Comparison of ENCODE assay signal across 13 cellular contexts in the genomic region with DNA sequence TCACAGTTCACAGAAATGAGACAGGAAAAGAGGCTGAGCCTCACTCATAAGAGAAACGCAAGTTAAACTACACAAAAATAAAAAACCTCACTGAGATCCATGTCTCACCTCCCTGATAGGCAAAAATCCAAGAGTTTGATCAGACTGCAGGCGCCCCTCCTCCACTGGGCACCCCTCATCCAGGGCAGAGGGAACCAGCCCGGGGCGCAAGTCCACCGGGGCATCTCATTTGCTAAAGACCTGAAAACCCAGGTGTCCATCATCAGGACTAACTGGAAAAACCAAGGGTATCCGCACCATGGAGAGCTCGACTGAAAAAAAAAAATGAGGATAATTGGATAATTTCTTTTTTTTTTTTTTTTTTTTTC. TPM values are rescaled to one million over a fixed set of nuclear protein-coding genes. Genes with fewer than 3 reads are reported as not detected.
DNase-seq lines count a peak whose midpoint lies in the region; ATAC-seq and TF ChIP-seq lines count a peak whose summit lies in the region.
"Had no signal": no experiment of that assay in that cellular context is flagged by ENCODE, and none has a peak within 500 bp of the region (broad histone marks: within the 10 kb centered on the region; RNA-seq: fewer than 3 reads in every experiment).

No MANE protein-coding gene starts in this region.

- peak overlapping the region; percentile 96 for H3K4me2 ChIP-seq in hepatocyte

- H3K4me1 ChIP-seq in hepatocyte (ENCODE audit: insufficient read depth) (peaks cover 7% of the 10 kb centered on the region), sigmoid colon (peaks cover 0 to 10% (median 10%) of the 10 kb centered on the region in 4 donors)

- H3K36me3 ChIP-seq in hepatocyte (replicated peaks; ENCODE audit: insufficient read depth, low read depth) (no peaks in the 10 kb centered on the region), sigmoid colon (no peaks in the 10 kb centered on the region)
- H3K36me3 ChIP-seq: vagina had no signal

- H3K9me2 ChIP-seq in hepatocyte (replicated peaks; ENCODE audit: insufficient read depth), result no peaks in the 10 kb centered on the region

- H2AFZ ChIP-seq in hepatocyte, result peak overlapping the region; percentile 29

- peak overlapping the region; percentile 59 for H3K4me3 Mint-ChIP-seq in activated T-cell treated with anti-CD3 and anti-CD28 coated beads, Interleukin-2, amount 50 U/mL, for 4 hours
- peak overlapping the region; percentile 45 for H3K4me3 Mint-ChIP-seq in activated CD4-positive, alpha-beta memory T cell treated with anti-CD3 and anti-CD28 coated beads for 36 hours
- peak overlapping the region; percentile 74 to 83 for H3K4me3 Mint-ChIP-seq in stimulated activated naive CD8-positive, alpha-beta T cell treated with anti-CD3 and anti-CD28 coated beads, Interleukin-15, amount 100 ng/mL, for 72 hours

- TF ChIP-seq POLR2A in sigmoid colon (IDR thresholded peaks at IDR 0.05), result no peak

- peaks cover 6% of the 10 kb centered on the region for H3K4me1 Mint-ChIP-seq in activated T-cell treated with anti-CD3 and anti-CD28 coated beads, Interleukin-2, amount 50 U/mL, for 4 hours (ENCODE audit: low read depth)
- H3K4me1 Mint-ChIP-seq in activated CD4-positive, alpha-beta memory T cell treated with anti-CD3 and anti-CD28 coated beads for 36 hours (ENCODE audit: low read depth), result peaks cover 5% of the 10 kb centered on the region
- H3K4me1 Mint-ChIP-seq in stimulated activated naive CD8-positive, alpha-beta T cell treated with anti-CD3 and anti-CD28 coated beads, Interleukin-15, amount 100 ng/mL, for 72 hours, result peaks cover 13% of the 10 kb centered on the region

- no peak for TF ChIP-seq CTCF in hepatocyte (IDR thresholded peaks at IDR 0.05; ENCODE audit: poor library complexity)
- TF ChIP-seq CTCF in sigmoid colon (IDR thresholded peaks at IDR 0.05), result no peak

- ATAC-seq in activated T-cell treated with anti-CD3 and anti-CD28 coated beads, Interleukin-2, amount 50 U/mL, for 4 hours, result no peak
- no peak for ATAC-seq in stimulated activated naive CD8-positive, alpha-beta T cell treated with anti-CD3 and anti-CD28 coated beads, Interleukin-15, amount 100 ng/mL, for 72 hours
- ATAC-seq in GM21619 (IDR thresholded peaks at IDR 0.05; ENCODE audit: unreplicated experiment), result no peak

- H3K4me3 ChIP-seq in hepatocyte, result no peak overlapping the region
- H3K4me3 ChIP-seq in sigmoid colon, result no peak overlapping the region

- intact Hi-C loops in activated CD4-positive, alpha-beta memory T cell treated with anti-CD3 and anti-CD28 coated beads for 36 hours (cut with micrococcal nuclease), result no loop called here
- intact Hi-C loops in sigmoid colon (cut with DNase I), result no loop called here

- POLR2A ChIA-PET in activated CD4-positive, alpha-beta memory T cell treated with anti-CD3 and anti-CD28 coated beads for 36 hours (lab: Charles Lee), result no interaction called here
- POLR2A ChIA-PET in HEK293T (lab: Yijun Ruan, JAX), result no interaction called here

- no peaks in the 10 kb centered on the region for H3K9me3 ChIP-seq in hepatocyte (ENCODE audit: low read depth)
- no peaks in the 10 kb centered on the region for H3K9me3 ChIP-seq in sigmoid colon
- H3K9me3 ChIP-seq: vagina had no signal

- peaks cover 37% of the 10 kb centered on the region for H3K27me3 Mint-ChIP-seq in activated T-cell treated with anti-CD3 and anti-CD28 coated beads, Interleukin-2, amount 50 U/mL, for 4 hours (ENCODE audit: low read depth)
- peaks cover 23% of the 10 kb centered on the region for H3K27me3 Mint-ChIP-seq in activated CD4-positive, alpha-beta memory T cell treated with anti-CD3 and anti-CD28 coated beads for 36 hours
- peaks cover 79% of the 10 kb centered on the region for H3K27me3 Mint-ChIP-seq in stimulated activated naive CD8-positive, alpha-beta T cell treated with anti-CD3 and anti-CD28 coated beads, Interleukin-15, amount 100 ng/mL, for 72 hours

- peaks cover 36% of the 10 kb centered on the region for H3K27me3 ChIP-seq in hepatocyte
- peaks cover 10 to 40% (median 21%) of the 10 kb centered on the region in 3 donors for H3K27me3 ChIP-seq in sigmoid colon
- H3K27me3 ChIP-seq: vagina had no signal

- H3K9me3 Mint-ChIP-seq in activated T-cell treated with anti-CD3 and anti-CD28 coated beads, Interleukin-2, amount 50 U/mL, for 4 hours, result no peaks in the 10 kb centered on the region
- no peaks in the 10 kb centered on the region for H3K9me3 Mint-ChIP-seq in activated CD4-positive, alpha-beta memory T cell treated with anti-CD3 and anti-CD28 coated beads for 36 hours
- H3K9me3 Mint-ChIP-seq in stimulated activated naive CD8-positive, alpha-beta T cell treated with anti-CD3 and anti-CD28 coated beads, Interleukin-15, amount 100 ng/mL, for 72 hours, result no peaks in the 10 kb centered on the region

- no peak for DNase-seq in activated T-cell treated with anti-CD3 and anti-CD28 coated beads, Interleukin-2, amount 50 U/mL, for 4 hours
- DNase-seq in activated T-cell treated with anti-CD3 and anti-CD28 coated beads for 4 hours (no peak), hepatocyte (ENCODE audit: low spot score) (no peak), sigmoid colon (no peak), HEK293T (ENCODE audit: extremely low spot score) (no peak)
- DNase-seq in activated CD4-positive, alpha-beta memory T cell treated with anti-CD3 and anti-CD28 coated beads for 36 hours, result no peak
- DNase-seq in stimulated activated naive CD8-positive, alpha-beta T cell treated with anti-CD3 and anti-CD28 coated beads, Interleukin-15, amount 100 ng/mL, for 72 hours, result no peak
- DNase-seq: effector CD8-positive, alpha-beta T cell; left cardiac atrium; NCI-H1694 had no signal

- H4K20me1 ChIP-seq in hepatocyte (ENCODE audit: insufficient read depth, poor library complexity, severe bottlenecking), result no peaks in the 10 kb centered on the region

- 75% methylated on average over 7 of the region's 7 CpGs for WGBS in hepatocyte (ENCODE audit: low lambda C conversion rate, missing lambda C conversion rate)
- 64 to 70% methylated on average over 7 of the region's 7 CpGs for WGBS in sigmoid colon, 2 donors

- H3K36me3 Mint-ChIP-seq in activated T-cell treated with anti-CD3 and anti-CD28 coated beads, Interleukin-2, amount 50 U/mL, for 4 hours (ENCODE audit: insufficient read depth), result no peaks in the 10 kb centered on the region
- no peaks in the 10 kb centered on the region for H3K36me3 Mint-ChIP-seq in activated CD4-positive, alpha-beta memory T cell treated with anti-CD3 and anti-CD28 coated beads for 36 hours

- no peaks in the 10 kb centered on the region for H3K79me2 ChIP-seq in hepatocyte

- H3K27ac ChIP-seq in hepatocyte (no peak overlapping the region), sigmoid colon (no peak overlapping the region)
- H3K27ac ChIP-seq: vagina had no signal

- no peak for TF ChIP-seq EP300 in sigmoid colon (IDR thresholded peaks at IDR 0.05)

- CTCF ChIA-PET in activated CD4-positive, alpha-beta memory T cell treated with anti-CD3 and anti-CD28 coated beads for 36 hours (lab: Charles Lee), result no interaction called here
- CTCF ChIA-PET in HEK293T (lab: Yijun Ruan, JAX), result interaction anchor here (1.2 kb wide), 1 partner anchor 23 kb away, joined by 4 read pairs; no protein-coding TSS in a partner anchor

- H3K27ac Mint-ChIP-seq in activated CD4-positive, alpha-beta memory T cell treated with anti-CD3 and anti-CD28 coated beads for 36 hours, result no peak overlapping the region
- H3K27ac Mint-ChIP-seq in stimulated activated naive CD8-positive, alpha-beta T cell treated with anti-CD3 and anti-CD28 coated beads, Interleukin-15, amount 100 ng/mL, for 72 hours, result no peak overlapping the region

TF ChIP-seq in HEK293T, 16 proteins besides CTCF, POLR2A, EP300 and RAD21 (continues in another document):
- TF ChIP-seq CTBP1 (IDR thresholded peaks at IDR 0.05; ENCODE audit: borderline replicate concordance) (no peak), TARDBP (IDR thresholded peaks at IDR 0.05) (no peak), NFRKB (IDR thresholded peaks at IDR 0.05) (no peak), SP1 (IDR thresholded peaks at IDR 0.05) (no peak), BHLHE40 (IDR thresholded peaks at IDR 0.05; ENCODE audit: borderline replicate concordance) (no peak)

RNA-seq across cellular contexts. Expression of a gene that starts 2.6 kb away (rescaled TPM):
- under 1 TPM; 0.38 to 0.45 (median 0.43) TPM for total RNA-seq in activated T-cell treated with anti-CD3 and anti-CD28 coated beads, Interleukin-2, amount 50 U/mL, for 4 hours
- total RNA-seq in activated CD4-positive, alpha-beta memory T cell treated with anti-CD3 and anti-CD28 coated beads for 36 hours, result not detected
- total RNA-seq in hepatocyte, result not detected in 2 replicates
- polyA plus RNA-seq in hepatocyte, result 0.28 TPM in 1 of 2 replicates, not detected in the other
- total RNA-seq in sigmoid colon, result not detected
- under 1 TPM in 1 of 3 donors, not detected in 2; 0.10 TPM for polyA plus RNA-seq in sigmoid colon
- total RNA-seq: RPMI7951, vagina had no signal

RNA-seq across cellular contexts. Expression of a gene that starts 10.8 kb away (rescaled TPM):
- total RNA-seq in activated T-cell treated with anti-CD3 and anti-CD28 coated beads, Interleukin-2, amount 50 U/mL, for 4 hours, result not detected
- not detected for total RNA-seq in activated CD4-positive, alpha-beta memory T cell treated with anti-CD3 and anti-CD28 coated beads for 36 hours
- total RNA-seq in hepatocyte (not detected in 2 replicates), sigmoid colon (not detected)
- polyA plus RNA-seq in hepatocyte (not detected in 2 replicates), sigmoid colon (not detected)
- total RNA-seq: left cardiac atrium, RPMI7951, vagina had no signal

RNA-seq across cellular contexts. Expression of a gene that starts 16.5 kb away (rescaled TPM):
- 10 to 100 TPM; 48.1 to 60.0 (median 55.9) TPM for total RNA-seq in activated T-cell treated with anti-CD3 and anti-CD28 coated beads, Interleukin-2, amount 50 U/mL, for 4 hours
- total RNA-seq in activated CD4-positive, alpha-beta memory T cell treated with anti-CD3 and anti-CD28 coated beads for 36 hours, result 10 to 100 TPM; 36.6 to 42.9 TPM
- total RNA-seq in hepatocyte, result 5.5 and 10.2 TPM in 2 replicates
- 28.8 and 31.2 TPM in 2 replicates for polyA plus RNA-seq in hepatocyte
- total RNA-seq in sigmoid colon, result 10 to 100 TPM; 10.2 to 22.8 (median 15.7) TPM
- 10 to 100 TPM in 1 of 3 donors, 1 to 10 TPM in 2; 4.8 to 22.8 (median 6.2) TPM for polyA plus RNA-seq in sigmoid colon

RNA-seq across cellular contexts. Expression of a gene that starts 17.7 kb away (rescaled TPM):
- total RNA-seq in activated T-cell treated with anti-CD3 and anti-CD28 coated beads, Interleukin-2, amount 50 U/mL, for 4 hours, result not detected
- total RNA-seq in activated CD4-positive, alpha-beta memory T cell treated with anti-CD3 and anti-CD28 coated beads for 36 hours, result not detected
- total RNA-seq in hepatocyte (not detected in 2 replicates), sigmoid colon (100 to 1,000 TPM in 1 of 4 donors, 1 to 10 TPM in 2, not detected in 1; 3.7 to 109 (median 8.2) TPM)
- polyA plus RNA-seq in hepatocyte (not detected in 2 replicates), sigmoid colon (1 to 10 TPM; 4.2 to 7.1 (median 5.3) TPM)
- total RNA-seq: RPMI7951 had no signal

RNA-seq across cellular contexts. Expression of a gene that starts 21.5 kb away (rescaled TPM):
- 1 to 10 TPM; 1.8 to 2.3 (median 2.3) TPM for total RNA-seq in activated T-cell treated with anti-CD3 and anti-CD28 coated beads, Interleukin-2, amount 50 U/mL, for 4 hours
- not detected for total RNA-seq in activated CD4-positive, alpha-beta memory T cell treated with anti-CD3 and anti-CD28 coated beads for 36 hours
- total RNA-seq in hepatocyte (not detected in 2 replicates), sigmoid colon (1 to 10 TPM in 1 of 4 donors, not detected in 3; 4.1 TPM)
- polyA plus RNA-seq in hepatocyte (1.9 TPM in 1 of 2 replicates, not detected in the other), sigmoid colon (1 to 10 TPM in 1 of 3 donors, not detected in 2; 1.7 TPM)
- total RNA-seq: RPMI7951 had no signal
